Comparison of ENCODE assay signal across 10 cellular contexts in genomic region chr17:75774988-75775668, GRCh38. TPM values are rescaled to one million over a fixed set of nuclear protein-coding genes. Genes with fewer than 3 reads are reported as not detected.
DNase-seq lines count a peak whose midpoint lies in the region; ATAC-seq, FAIRE-seq and TF ChIP-seq lines count a peak whose summit lies in the region.
"Had no signal": no experiment of that assay in that cellular context is flagged by ENCODE, and none has a peak within 500 bp of the region (broad histone marks: within the 10 kb centered on the region; RNA-seq: fewer than 3 reads in every experiment).

No MANE protein-coding gene starts in this region.

- H3K27me3 Mint-ChIP-seq in activated T-helper 2 cell treated with anti-CD3 and anti-CD28 coated beads, Interferon-gamma antibody, Interleukin-2, Interleukin-4, amounts not matched to agents 10 μg/mL and 5 μg/mL and 100 μg/mL, durations not matched to agents 14 hours and 24 hours and 36 hours (ENCODE audit: low read depth), result no peaks in the 10 kb centered on the region
- peaks cover 5% of the 10 kb centered on the region for H3K27me3 Mint-ChIP-seq in type B pancreatic cell

- H3K4me3 ChIP-seq in heart left ventricle, result no peak overlapping the region
- H3K4me3 ChIP-seq in kidney (ENCODE audit: low read length in 2 of 2), result no peak overlapping the region
- H3K4me3 ChIP-seq: right lobe of liver had no signal

- H3K36me3 ChIP-seq in heart left ventricle (peaks cover 9 to 54% (median 49%) of the 10 kb centered on the region in 9 donors), kidney (ENCODE audit: control insufficient read depth in 1 of 2, insufficient read depth in 2 of 2, low read length in 2 of 2) (peaks cover 14 to 25% of the 10 kb centered on the region in 2 donors)

- H3K36me3 Mint-ChIP-seq in activated T-helper 2 cell treated with anti-CD3 and anti-CD28 coated beads, Interferon-gamma antibody, Interleukin-2, Interleukin-4, amounts not matched to agents 10 μg/mL and 5 μg/mL and 100 μg/mL, durations not matched to agents 14 hours and 24 hours and 36 hours (ENCODE audit: low read depth), result peaks cover 41% of the 10 kb centered on the region
- peaks cover 38% of the 10 kb centered on the region for H3K36me3 Mint-ChIP-seq in type B pancreatic cell

- TF ChIP-seq CTCF in heart left ventricle (IDR thresholded peaks at IDR 0.05) (no peak), kidney (IDR thresholded peaks at IDR 0.05; ENCODE audit: borderline replicate concordance, extremely low read depth, insufficient read depth) (no peak), type B pancreatic cell (conservative IDR thresholded peaks at IDR 0.05) (no peak)

- H3K4me3 Mint-ChIP-seq in activated T-helper 2 cell treated with anti-CD3 and anti-CD28 coated beads, Interferon-gamma antibody, Interleukin-2, Interleukin-4, amounts not matched to agents 10 μg/mL and 5 μg/mL and 100 μg/mL, durations not matched to agents 14 hours and 24 hours and 36 hours (ENCODE audit: low read depth), result peak overlapping the region; percentile 30
- H3K4me3 Mint-ChIP-seq in type B pancreatic cell, result peak overlapping the region; percentile 98

- no peaks in the 10 kb centered on the region for H3K9me3 Mint-ChIP-seq in activated T-helper 2 cell treated with anti-CD3 and anti-CD28 coated beads, Interferon-gamma antibody, Interleukin-2, Interleukin-4, amounts not matched to agents 10 μg/mL and 5 μg/mL and 100 μg/mL, durations not matched to agents 14 hours and 24 hours and 36 hours
- peaks cover 4% of the 10 kb centered on the region for H3K9me3 Mint-ChIP-seq in type B pancreatic cell

- FAIRE-seq in kidney (lab: Jason Lieb, UNC), result no peak

- ATAC-seq in Right ventricle myocardium inferior (no peak), heart left ventricle (no peak)

- H3K27ac Mint-ChIP-seq in activated T-helper 2 cell treated with anti-CD3 and anti-CD28 coated beads, Interferon-gamma antibody, Interleukin-2, Interleukin-4, amounts not matched to agents 10 μg/mL and 5 μg/mL and 100 μg/mL, durations not matched to agents 14 hours and 24 hours and 36 hours, result peak overlapping the region; percentile 52
- peak overlapping the region; percentile 82 for H3K27ac Mint-ChIP-seq in type B pancreatic cell

- DNase-seq in Right ventricle myocardium inferior (ENCODE audit: missing footprints) (peak; percentile 25), heart left ventricle (no peak), kidney (peak; percentile 50), type B pancreatic cell (ENCODE audit: extremely low spot score, unreplicated experiment) (no peak), SHP77 treated with DMSO at 0.1 percent for 48 hours (lab: John Stamatoyannopoulos, UW) (no peak), NCI-H2081 treated with DMSO at 0.1 percent for 48 hours (lab: John Stamatoyannopoulos, UW) (no peak), NCI-H1092 treated with DMSO at 0.1 percent for 48 hours (lab: John Stamatoyannopoulos, UW) (no peak)
- no peak for DNase-seq in activated T-helper 2 cell treated with anti-CD3 and anti-CD28 coated beads, Interferon-gamma antibody, Interleukin-2, Interleukin-4, amounts not matched to agents 10 μg/mL and 5 μg/mL and 100 μg/mL, durations not matched to agents 14 hours and 24 hours and 36 hours (ENCODE audit: low spot score)
- DNase-seq: effector memory CD4-positive, alpha-beta T cell had no signal

- H3K4me1 Mint-ChIP-seq in activated T-helper 2 cell treated with anti-CD3 and anti-CD28 coated beads, Interferon-gamma antibody, Interleukin-2, Interleukin-4, amounts not matched to agents 10 μg/mL and 5 μg/mL and 100 μg/mL, durations not matched to agents 14 hours and 24 hours and 36 hours (ENCODE audit: low read depth), result peaks cover 24% of the 10 kb centered on the region
- H3K4me1 Mint-ChIP-seq in type B pancreatic cell (ENCODE audit: unreplicated experiment), result peaks cover 40% of the 10 kb centered on the region

- no peaks in the 10 kb centered on the region for H3K27me3 ChIP-seq in heart left ventricle
- H3K27me3 ChIP-seq: right lobe of liver had no signal

- no peak for TF ChIP-seq POLR2A in heart left ventricle (IDR thresholded peaks at IDR 0.05)

- whole genome bisulfite sequencing in heart left ventricle, 4 donors, result 65 to 69% (median 67%) methylated on average over 6 of the region's 6 CpGs

- H3K9me3 ChIP-seq in heart left ventricle (no peaks in the 10 kb centered on the region), kidney (ENCODE audit: control insufficient read depth in 1 of 2, low read length in 2 of 2) (no peaks in the 10 kb centered on the region)
- H3K9me3 ChIP-seq: right lobe of liver had no signal

- peak overlapping the region in 4 of 12 donors; percentile 17 to 100 (median 98) for H3K27ac ChIP-seq in heart left ventricle
- no peak overlapping the region for H3K27ac ChIP-seq in kidney (ENCODE audit: low read depth in 2 of 2, low read length in 2 of 2)

- intact Hi-C loops in Right ventricle myocardium inferior (cut with DNase I), result loop anchor here (5.0 to 10.0 kb wide), 3 partner anchors 102 to 230 kb away; partner anchors contain the start of genes CDK3, TRIM47 and TRIM65
- intact Hi-C loops in heart left ventricle (cut with DNase I), result loop anchor here in 7 of 10 donors (5.0 to 10.0 kb wide), 6 partner anchors 57 to 122 kb away; partner anchors contain the start of genes TRIM65 (in 3 of the 7) and TRIM47 (in 2 of the 7)
- intact Hi-C loops in activated T-helper 2 cell treated with anti-CD3 and anti-CD28 coated beads, Interferon-gamma antibody, Interleukin-2, Interleukin-4, amounts not matched to agents 10 μg/mL and 5 μg/mL and 100 μg/mL, durations not matched to agents 14 hours and 24 hours and 36 hours (cut with micrococcal nuclease), result loop anchor here (5.0 kb wide), 1 partner anchor 952 kb away; the partner anchor contains the start of genes JMJD6 and METTL23
- intact Hi-C loops in kidney (cut with DNase I), result no loop called here

- H3K4me1 ChIP-seq in heart left ventricle (peaks cover 11 to 40% (median 30%) of the 10 kb centered on the region in 12 donors), kidney (ENCODE audit: control insufficient read depth in 1 of 2, insufficient read depth in 1 of 2, low read depth in 1 of 2, low read length in 2 of 2) (peaks cover 5 to 17% of the 10 kb centered on the region in 2 donors)

- H3K9ac ChIP-seq in kidney (ENCODE audit: low read length in 2 of 2), result no peak overlapping the region

RNA-seq across cellular contexts. Expression of gene UNK, which starts 9.5 kb away (rescaled TPM):
- total RNA-seq in Right ventricle myocardium inferior (16.0 TPM), heart left ventricle (10 to 100 TPM; 11.3 to 27.5 (median 16.3) TPM), kidney (35.5 TPM), type B pancreatic cell (ENCODE audit: low replicate concordance) (41.9 and 49.7 TPM in 2 replicates)
- polyA plus RNA-seq in heart left ventricle (10 to 100 TPM; 14.6 to 18.5 TPM), kidney (ENCODE audit: insufficient read depth, low read depth, low replicate concordance) (12.0 TPM)
- total RNA-seq in activated T-helper 2 cell treated with anti-CD3 and anti-CD28 coated beads, Interferon-gamma antibody, Interleukin-2, Interleukin-4, amounts not matched to agents 10 μg/mL and 5 μg/mL and 100 μg/mL, durations not matched to agents 14 hours and 24 hours and 36 hours, result 26.8 and 30.1 TPM in 2 replicates

RNA-seq across cellular contexts. Expression of gene GALK1, which starts 10.1 kb away (rescaled TPM):
- total RNA-seq in Right ventricle myocardium inferior (23.8 TPM), heart left ventricle (10 to 100 TPM in 8 of 9 donors, 1 to 10 TPM in 1; 9.6 to 30.6 (median 16.5) TPM), kidney (34.5 TPM), type B pancreatic cell (ENCODE audit: low replicate concordance) (33.0 and 59.8 TPM in 2 replicates)
- polyA plus RNA-seq in heart left ventricle (10 to 100 TPM; 25.5 to 31.2 TPM), kidney (ENCODE audit: insufficient read depth, low read depth, low replicate concordance) (105 TPM)
- 55.4 and 63.7 TPM in 2 replicates for total RNA-seq in activated T-helper 2 cell treated with anti-CD3 and anti-CD28 coated beads, Interferon-gamma antibody, Interleukin-2, Interleukin-4, amounts not matched to agents 10 μg/mL and 5 μg/mL and 100 μg/mL, durations not matched to agents 14 hours and 24 hours and 36 hours

RNA-seq across cellular contexts. Expression of gene ITGB4, which starts 53.9 kb away (rescaled TPM):
- total RNA-seq in Right ventricle myocardium inferior (7.5 TPM), heart left ventricle (10 to 100 TPM in 6 of 9 donors, 1 to 10 TPM in 3; 5.1 to 26.8 (median 11.0) TPM), kidney (149 TPM), type B pancreatic cell (ENCODE audit: low replicate concordance) (26.4 and 57.8 TPM in 2 replicates)
- polyA plus RNA-seq in heart left ventricle (1 to 10 TPM; 4.0 to 7.5 TPM), kidney (ENCODE audit: insufficient read depth, low read depth, low replicate concordance) (15.7 TPM)
- total RNA-seq in activated T-helper 2 cell treated with anti-CD3 and anti-CD28 coated beads, Interferon-gamma antibody, Interleukin-2, Interleukin-4, amounts not matched to agents 10 μg/mL and 5 μg/mL and 100 μg/mL, durations not matched to agents 14 hours and 24 hours and 36 hours, result 1.3 and 2.0 TPM in 2 replicates

Comparison
In these comparisons a context has a peak if more than half of its experiments do, and no peak if none do; other contexts are left out.
1. DNase-seq: peak in Right ventricle myocardium inferior (single experiment) and kidney (single experiment); none in heart left ventricle (0 of 5), activated T-helper 2 cell treated with anti-CD3 and anti-CD28 coated beads, Interferon-gamma antibody, Interleukin-2, Interleukin-4, amounts not matched to agents 10 μg/mL and 5 μg/mL and 100 μg/mL, durations not matched to agents 14 hours and 24 hours and 36 hours (single experiment), type B pancreatic cell (single experiment), SHP77 treated with DMSO at 0.1 percent for 48 hours (single experiment), NCI-H2081 treated with DMSO at 0.1 percent for 48 hours (single experiment) and NCI-H1092 treated with DMSO at 0.1 percent for 48 hours (single experiment).